Comparison of ENCODE assay signal across 1 cellular context in the genomic region with DNA sequence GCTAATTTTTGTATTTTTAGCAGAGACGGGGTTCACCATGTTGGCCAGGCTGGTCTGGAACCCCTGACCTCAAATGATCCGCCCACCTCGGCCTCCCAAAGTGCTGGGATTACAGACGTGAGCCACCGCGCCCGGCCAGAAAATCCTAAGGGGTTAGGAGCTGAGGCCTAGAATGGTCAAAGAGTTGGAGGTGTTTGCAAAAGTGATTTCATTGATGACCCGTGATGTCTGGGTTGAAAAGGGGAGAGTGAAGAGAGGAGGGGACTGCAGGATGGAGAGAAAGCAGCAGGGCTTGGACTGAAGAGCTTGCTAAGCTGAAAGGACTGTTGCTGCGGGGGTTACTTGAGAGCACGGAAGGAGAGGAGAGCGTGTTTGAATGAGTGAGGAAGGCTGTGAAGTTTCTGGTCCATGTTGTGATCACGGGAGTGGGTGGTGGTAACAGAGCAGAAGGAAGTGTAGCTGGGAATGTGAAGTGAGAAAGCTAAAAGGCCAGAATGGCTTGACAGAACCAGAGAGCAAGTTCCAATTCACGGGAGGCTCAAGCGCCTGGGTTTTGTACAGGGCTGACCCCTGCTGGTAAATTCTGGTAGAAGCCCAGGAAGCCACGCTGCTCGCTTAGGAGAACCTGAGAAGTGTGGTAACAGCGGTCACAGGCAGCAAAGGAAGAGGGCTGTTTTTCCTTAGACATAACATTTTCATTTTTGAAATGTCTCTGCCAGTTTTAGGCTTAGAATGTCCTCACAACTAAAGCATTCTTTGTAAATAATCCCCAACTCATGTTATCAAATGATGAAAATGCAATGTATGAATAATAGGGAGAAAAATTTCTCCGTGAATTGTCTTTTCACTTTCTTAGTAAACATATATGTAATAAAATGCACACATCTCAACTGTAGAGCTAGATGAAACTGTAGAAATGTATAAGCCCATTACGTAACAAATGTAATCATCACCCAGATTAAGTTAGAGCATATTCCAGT.
TF ChIP-seq lines count a peak whose summit lies in the region.

No MANE protein-coding gene starts in this region.

TF ChIP-seq in HepG2, 621 proteins besides CTCF, POLR2A, EP300 and RAD21 (continued from another document and continues in another):
- TF ChIP-seq, protein P1, sequence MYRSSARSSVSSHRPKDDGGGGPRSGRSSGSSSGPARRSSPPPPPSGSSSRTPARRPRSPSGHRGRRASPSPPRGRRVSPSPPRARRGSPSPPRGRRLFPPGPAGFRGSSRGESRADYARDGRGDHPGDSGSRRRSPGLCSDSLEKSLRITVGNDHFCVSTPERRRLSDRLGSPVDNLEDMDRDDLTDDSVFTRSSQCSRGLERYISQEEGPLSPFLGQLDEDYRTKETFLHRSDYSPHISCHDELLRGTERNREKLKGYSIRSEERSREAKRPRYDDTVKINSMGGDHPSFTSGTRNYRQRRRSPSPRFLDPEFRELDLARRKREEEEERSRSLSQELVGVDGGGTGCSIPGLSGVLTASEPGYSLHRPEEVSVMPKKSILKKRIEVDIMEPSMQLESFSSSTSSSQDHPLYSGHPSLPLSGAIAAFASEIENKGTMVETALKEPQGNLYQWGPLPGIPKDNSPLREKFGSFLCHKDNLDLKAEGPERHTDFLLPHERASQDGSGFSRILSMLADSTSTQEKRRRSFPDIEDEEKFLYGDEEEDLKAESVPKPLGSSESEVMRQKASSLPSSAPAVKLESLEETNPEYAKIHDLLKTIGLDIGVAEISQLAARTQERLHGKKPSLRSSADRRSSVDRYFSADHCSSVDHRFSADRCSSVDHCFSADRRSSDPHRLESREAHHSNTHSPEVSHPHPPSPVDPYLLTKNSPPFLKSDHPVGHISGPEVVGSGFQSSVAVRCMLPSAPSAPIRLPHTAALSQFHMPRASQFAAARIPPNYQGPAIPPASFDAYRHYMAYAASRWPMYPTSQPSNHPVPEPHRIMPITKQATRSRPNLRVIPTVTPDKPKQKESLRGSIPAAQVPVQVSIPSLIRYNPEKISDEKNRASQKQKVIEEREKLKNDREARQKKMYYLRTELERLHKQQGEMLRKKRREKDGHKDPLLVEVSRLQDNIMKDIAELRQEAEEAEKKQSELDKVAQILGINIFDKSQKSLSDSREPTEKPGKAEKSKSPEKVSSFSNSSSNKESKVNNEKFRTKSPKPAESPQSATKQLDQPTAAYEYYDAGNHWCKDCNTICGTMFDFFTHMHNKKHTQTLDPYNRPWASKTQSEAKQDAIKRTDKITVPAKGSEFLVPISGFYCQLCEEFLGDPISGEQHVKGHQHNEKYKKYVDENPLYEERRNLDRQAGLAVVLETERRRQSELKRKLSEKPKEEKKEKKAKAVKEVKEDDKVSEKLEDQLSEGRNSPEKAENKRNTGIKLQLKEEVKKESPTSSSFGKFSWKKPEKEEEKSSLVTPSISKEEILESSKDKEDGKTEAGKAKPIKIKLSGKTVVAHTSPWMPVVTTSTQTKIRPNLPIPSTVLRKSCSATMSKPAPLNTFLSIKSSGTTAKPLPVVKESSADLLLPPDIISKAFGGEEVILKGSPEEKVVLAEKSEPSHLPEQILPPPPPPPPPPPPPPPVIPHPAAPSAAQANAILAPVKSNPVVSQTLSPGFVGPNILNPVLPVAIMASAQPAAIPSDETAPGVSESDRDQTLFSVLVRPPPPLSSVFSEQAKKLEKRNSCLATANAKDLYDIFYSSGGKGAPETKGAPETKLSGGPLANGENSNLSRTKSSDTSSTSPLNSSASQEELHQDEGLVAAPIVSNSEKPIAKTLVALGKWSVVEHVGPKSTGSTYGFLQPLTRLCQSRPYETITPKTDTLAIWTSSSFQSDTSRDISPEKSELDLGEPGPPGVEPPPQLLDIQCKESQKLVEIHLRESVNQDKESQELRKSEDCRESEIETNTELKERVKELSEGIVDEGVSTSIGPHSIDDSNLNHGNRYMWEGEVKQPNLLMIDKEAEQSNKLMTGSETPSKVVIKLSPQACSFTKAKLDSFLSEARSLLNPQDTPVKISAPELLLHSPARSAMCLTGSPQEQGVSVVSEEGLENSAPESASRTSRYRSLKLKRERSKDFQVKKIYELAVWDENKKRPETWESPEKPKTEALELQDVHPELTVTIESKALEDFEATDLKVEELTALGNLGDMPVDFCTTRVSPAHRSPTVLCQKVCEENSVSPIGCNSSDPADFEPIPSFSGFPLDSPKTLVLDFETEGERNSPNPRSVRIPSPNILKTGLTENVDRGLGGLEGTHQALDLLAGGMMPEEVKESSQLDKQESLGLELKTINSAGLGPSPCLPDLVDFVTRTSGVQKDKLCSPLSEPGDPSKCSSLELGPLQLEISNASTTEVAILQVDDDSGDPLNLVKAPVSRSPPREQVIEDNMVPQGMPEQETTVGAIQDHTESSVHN (CRISPR knock-in tag; IDR thresholded peaks at IDR 0.05) = no peak
- no peak for TF ChIP-seq KLF9 (CRISPR knock-in tag; IDR thresholded peaks at IDR 0.05; ENCODE audit: low read depth)
- TF ChIP-seq, protein P2, sequence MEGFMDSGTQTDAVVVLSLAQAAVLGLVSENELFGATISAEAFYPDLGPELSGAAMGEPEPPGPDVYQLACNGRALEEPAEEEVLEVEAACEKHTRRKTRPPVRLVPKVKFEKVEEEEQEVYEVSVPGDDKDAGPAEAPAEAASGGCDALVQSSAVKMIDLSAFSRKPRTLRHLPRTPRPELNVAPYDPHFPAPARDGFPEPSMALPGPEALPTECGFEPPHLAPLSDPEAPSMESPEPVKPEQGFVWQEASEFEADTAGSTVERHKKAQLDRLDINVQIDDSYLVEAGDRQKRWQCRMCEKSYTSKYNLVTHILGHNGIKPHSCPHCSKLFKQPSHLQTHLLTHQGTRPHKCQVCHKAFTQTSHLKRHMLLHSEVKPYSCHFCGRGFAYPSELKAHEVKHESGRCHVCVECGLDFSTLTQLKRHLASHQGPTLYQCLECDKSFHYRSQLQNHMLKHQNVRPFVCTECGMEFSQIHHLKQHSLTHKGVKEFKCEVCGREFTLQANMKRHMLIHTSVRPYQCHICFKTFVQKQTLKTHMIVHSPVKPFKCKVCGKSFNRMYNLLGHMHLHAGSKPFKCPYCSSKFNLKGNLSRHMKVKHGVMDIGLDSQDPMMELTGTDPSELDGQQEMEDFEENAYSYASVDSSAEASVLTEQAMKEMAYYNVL (CRISPR knock-in tag; IDR thresholded peaks at IDR 0.05; ENCODE audit: borderline replicate concordance) = peak; percentile 99
- TF ChIP-seq, protein P3, sequence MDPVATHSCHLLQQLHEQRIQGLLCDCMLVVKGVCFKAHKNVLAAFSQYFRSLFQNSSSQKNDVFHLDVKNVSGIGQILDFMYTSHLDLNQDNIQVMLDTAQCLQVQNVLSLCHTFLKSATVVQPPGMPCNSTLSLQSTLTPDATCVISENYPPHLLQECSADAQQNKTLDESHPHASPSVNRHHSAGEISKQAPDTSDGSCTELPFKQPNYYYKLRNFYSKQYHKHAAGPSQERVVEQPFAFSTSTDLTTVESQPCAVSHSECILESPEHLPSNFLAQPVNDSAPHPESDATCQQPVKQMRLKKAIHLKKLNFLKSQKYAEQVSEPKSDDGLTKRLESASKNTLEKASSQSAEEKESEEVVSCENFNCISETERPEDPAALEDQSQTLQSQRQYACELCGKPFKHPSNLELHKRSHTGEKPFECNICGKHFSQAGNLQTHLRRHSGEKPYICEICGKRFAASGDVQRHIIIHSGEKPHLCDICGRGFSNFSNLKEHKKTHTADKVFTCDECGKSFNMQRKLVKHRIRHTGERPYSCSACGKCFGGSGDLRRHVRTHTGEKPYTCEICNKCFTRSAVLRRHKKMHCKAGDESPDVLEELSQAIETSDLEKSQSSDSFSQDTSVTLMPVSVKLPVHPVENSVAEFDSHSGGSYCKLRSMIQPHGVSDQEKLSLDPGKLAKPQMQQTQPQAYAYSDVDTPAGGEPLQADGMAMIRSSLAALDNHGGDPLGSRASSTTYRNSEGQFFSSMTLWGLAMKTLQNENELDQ (CRISPR knock-in tag; IDR thresholded peaks at IDR 0.05; ENCODE audit: borderline replicate concordance) = no peak
- TF ChIP-seq GATAD2A (CRISPR knock-in tag; IDR thresholded peaks at IDR 0.05) = peak; percentile 79
- TF ChIP-seq RBAK (CRISPR knock-in tag; IDR thresholded peaks at IDR 0.05) = no peak
- TF ChIP-seq, protein P4, sequence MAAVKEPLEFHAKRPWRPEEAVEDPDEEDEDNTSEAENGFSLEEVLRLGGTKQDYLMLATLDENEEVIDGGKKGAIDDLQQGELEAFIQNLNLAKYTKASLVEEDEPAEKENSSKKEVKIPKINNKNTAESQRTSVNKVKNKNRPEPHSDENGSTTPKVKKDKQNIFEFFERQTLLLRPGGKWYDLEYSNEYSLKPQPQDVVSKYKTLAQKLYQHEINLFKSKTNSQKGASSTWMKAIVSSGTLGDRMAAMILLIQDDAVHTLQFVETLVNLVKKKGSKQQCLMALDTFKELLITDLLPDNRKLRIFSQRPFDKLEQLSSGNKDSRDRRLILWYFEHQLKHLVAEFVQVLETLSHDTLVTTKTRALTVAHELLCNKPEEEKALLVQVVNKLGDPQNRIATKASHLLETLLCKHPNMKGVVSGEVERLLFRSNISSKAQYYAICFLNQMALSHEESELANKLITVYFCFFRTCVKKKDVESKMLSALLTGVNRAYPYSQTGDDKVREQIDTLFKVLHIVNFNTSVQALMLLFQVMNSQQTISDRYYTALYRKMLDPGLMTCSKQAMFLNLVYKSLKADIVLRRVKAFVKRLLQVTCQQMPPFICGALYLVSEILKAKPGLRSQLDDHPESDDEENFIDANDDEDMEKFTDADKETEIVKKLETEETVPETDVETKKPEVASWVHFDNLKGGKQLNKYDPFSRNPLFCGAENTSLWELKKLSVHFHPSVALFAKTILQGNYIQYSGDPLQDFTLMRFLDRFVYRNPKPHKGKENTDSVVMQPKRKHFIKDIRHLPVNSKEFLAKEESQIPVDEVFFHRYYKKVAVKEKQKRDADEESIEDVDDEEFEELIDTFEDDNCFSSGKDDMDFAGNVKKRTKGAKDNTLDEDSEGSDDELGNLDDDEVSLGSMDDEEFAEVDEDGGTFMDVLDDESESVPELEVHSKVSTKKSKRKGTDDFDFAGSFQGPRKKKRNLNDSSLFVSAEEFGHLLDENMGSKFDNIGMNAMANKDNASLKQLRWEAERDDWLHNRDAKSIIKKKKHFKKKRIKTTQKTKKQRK (IDR thresholded peaks at IDR 0.05; ENCODE audit: low read length) = no peak
- no peak; the same call in 1 of the 2 replicates for TF ChIP-seq ZSCAN21 (CRISPR knock-in tag; IDR thresholded peaks at IDR 0.05; ENCODE audit: borderline replicate concordance)
- TF ChIP-seq, protein P5, sequence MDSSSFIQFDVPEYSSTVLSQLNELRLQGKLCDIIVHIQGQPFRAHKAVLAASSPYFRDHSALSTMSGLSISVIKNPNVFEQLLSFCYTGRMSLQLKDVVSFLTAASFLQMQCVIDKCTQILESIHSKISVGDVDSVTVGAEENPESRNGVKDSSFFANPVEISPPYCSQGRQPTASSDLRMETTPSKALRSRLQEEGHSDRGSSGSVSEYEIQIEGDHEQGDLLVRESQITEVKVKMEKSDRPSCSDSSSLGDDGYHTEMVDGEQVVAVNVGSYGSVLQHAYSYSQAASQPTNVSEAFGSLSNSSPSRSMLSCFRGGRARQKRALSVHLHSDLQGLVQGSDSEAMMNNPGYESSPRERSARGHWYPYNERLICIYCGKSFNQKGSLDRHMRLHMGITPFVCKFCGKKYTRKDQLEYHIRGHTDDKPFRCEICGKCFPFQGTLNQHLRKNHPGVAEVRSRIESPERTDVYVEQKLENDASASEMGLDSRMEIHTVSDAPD (CRISPR knock-in tag; IDR thresholded peaks at IDR 0.05) = no peak
- 0 out of 2 replicates have a peak, but pooled peaks have one; percentile 21 for TF ChIP-seq ZFY (CRISPR knock-in tag; IDR thresholded peaks at IDR 0.05)
- TF ChIP-seq, protein P6, sequence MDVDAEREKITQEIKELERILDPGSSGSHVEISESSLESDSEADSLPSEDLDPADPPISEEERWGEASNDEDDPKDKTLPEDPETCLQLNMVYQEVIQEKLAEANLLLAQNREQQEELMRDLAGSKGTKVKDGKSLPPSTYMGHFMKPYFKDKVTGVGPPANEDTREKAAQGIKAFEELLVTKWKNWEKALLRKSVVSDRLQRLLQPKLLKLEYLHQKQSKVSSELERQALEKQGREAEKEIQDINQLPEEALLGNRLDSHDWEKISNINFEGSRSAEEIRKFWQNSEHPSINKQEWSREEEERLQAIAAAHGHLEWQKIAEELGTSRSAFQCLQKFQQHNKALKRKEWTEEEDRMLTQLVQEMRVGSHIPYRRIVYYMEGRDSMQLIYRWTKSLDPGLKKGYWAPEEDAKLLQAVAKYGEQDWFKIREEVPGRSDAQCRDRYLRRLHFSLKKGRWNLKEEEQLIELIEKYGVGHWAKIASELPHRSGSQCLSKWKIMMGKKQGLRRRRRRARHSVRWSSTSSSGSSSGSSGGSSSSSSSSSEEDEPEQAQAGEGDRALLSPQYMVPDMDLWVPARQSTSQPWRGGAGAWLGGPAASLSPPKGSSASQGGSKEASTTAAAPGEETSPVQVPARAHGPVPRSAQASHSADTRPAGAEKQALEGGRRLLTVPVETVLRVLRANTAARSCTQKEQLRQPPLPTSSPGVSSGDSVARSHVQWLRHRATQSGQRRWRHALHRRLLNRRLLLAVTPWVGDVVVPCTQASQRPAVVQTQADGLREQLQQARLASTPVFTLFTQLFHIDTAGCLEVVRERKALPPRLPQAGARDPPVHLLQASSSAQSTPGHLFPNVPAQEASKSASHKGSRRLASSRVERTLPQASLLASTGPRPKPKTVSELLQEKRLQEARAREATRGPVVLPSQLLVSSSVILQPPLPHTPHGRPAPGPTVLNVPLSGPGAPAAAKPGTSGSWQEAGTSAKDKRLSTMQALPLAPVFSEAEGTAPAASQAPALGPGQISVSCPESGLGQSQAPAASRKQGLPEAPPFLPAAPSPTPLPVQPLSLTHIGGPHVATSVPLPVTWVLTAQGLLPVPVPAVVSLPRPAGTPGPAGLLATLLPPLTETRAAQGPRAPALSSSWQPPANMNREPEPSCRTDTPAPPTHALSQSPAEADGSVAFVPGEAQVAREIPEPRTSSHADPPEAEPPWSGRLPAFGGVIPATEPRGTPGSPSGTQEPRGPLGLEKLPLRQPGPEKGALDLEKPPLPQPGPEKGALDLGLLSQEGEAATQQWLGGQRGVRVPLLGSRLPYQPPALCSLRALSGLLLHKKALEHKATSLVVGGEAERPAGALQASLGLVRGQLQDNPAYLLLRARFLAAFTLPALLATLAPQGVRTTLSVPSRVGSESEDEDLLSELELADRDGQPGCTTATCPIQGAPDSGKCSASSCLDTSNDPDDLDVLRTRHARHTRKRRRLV (CRISPR knock-in tag; IDR thresholded peaks at IDR 0.05) = no peak
- TF ChIP-seq, protein P7, sequence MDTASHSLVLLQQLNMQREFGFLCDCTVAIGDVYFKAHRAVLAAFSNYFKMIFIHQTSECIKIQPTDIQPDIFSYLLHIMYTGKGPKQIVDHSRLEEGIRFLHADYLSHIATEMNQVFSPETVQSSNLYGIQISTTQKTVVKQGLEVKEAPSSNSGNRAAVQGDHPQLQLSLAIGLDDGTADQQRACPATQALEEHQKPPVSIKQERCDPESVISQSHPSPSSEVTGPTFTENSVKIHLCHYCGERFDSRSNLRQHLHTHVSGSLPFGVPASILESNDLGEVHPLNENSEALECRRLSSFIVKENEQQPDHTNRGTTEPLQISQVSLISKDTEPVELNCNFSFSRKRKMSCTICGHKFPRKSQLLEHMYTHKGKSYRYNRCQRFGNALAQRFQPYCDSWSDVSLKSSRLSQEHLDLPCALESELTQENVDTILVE (CRISPR knock-in tag; IDR thresholded peaks at IDR 0.05) = peak; percentile 86
- TF ChIP-seq KLF11 (CRISPR knock-in tag; IDR thresholded peaks at IDR 0.05) = peak; percentile 74; the same call in 1 of the 2 replicates
- TF ChIP-seq REPIN1 (CRISPR knock-in tag; IDR thresholded peaks at IDR 0.05; ENCODE audit: borderline replicate concordance, low read depth) = peak; percentile 80; the same call in 1 of the 2 replicates
- no peak for TF ChIP-seq SMAD9 (CRISPR knock-in tag; IDR thresholded peaks at IDR 0.05)
- no peak for TF ChIP-seq TBL1XR1 (IDR thresholded peaks at IDR 0.05; ENCODE audit: borderline replicate concordance, low read length, partially characterized antibody)
- no peak for TF ChIP-seq RFX3 (CRISPR knock-in tag; IDR thresholded peaks at IDR 0.05)
- no peak for TF ChIP-seq ZNF33B (CRISPR knock-in tag; IDR thresholded peaks at IDR 0.05)
- TF ChIP-seq KDM2A (CRISPR knock-in tag; IDR thresholded peaks at IDR 0.05; ENCODE audit: borderline replicate concordance, low read depth) = peak; percentile 74
